Comparison of ENCODE assay signal across 11 cellular contexts in the genomic region with DNA sequence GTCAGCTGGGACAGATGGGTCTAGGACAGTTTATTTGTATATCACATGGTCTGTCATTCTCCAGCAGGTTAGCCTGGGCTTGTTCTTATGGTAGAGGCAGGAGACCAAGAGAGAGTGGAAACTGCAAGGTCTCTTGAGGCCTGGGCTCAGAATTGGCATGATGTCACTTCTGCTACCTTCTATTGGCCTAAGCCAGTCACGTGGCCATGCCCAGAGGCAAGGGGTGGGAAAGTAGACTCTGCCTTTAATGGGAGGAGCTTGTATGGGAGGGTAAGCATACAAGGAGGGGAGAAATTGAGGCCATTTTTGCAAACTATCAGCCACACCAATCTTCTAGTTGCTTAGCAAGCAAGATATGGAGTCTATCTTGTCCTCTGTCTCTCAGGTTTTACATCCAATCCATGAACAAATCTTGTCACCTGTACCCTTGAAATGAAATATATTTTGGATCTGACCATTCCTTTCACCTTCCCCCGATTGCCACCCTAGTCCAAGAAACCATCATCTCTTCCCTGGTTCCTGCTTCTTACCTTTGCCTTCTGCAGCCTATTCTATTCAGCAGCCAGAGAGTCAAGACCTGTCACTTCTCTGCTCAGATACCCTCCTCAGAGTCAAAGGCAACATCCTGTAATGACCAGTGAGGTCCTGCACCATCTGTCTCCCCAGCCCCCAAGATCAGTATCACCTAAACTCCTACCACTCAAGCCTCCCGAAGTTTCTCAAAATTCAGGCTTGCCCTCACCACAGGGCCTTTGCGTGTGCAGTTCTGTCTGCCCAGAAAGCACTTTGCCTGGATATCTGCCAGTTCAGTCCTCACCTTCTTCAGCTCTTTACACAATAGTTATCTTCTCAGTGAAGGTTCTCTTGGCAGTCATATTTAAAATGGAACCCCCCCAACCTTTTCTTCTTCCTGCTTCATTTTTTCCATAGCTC.
DNase-seq lines count a peak whose midpoint lies in the region; ATAC-seq, FAIRE-seq and TF ChIP-seq lines count a peak whose summit lies in the region.
"Had no signal": no experiment of that assay in that cellular context is flagged by ENCODE, and none has a peak within 500 bp of the region (broad histone marks: within the 10 kb centered on the region; RNA-seq: fewer than 3 reads in every experiment).

No MANE protein-coding gene starts in this region.

- peak; percentile 13 for DNase-seq in SIG-M5 treated with dmso at 0.1 percent for 504 hours (lab: John Stamatoyannopoulos, UW; ENCODE audit: unreplicated experiment)
- no peak for DNase-seq in SIG-M5 (lab: John Stamatoyannopoulos, UW)
- peak; percentile 15 for DNase-seq in H54 (ENCODE audit: insufficient read length, low spot score)
- peak; percentile 81 for DNase-seq in NCI-H2171 treated with DMSO at 0.1 percent for 48 hours (lab: John Stamatoyannopoulos, UW)
- DNase-seq in mucosa of descending colon: no peak
- no peak for DNase-seq in NCI-H187 treated with DMSO at 0.1 percent for 48 hours (lab: John Stamatoyannopoulos, UW)
- no peak for DNase-seq in nucleus accumbens (lab: John Stamatoyannopoulos, UW)
- DNase-seq in NCI-H1092 (lab: John Stamatoyannopoulos, UW): no peak
- DNase-seq: activated CD4-positive, alpha-beta T cell treated with anti-CD3 and anti-CD28 coated beads, Interleukin-2, amount 10 ng/mL, durations not matched to agents 7 days and 5 days; head of caudate nucleus; stimulated activated CD4-positive, alpha-beta T cell treated with anti-CD3 and anti-CD28 coated beads, Interleukin-4, amount 100 ng/mL, for 1 hour had no signal

- no peaks in the 10 kb centered on the region for H3K36me3 ChIP-seq in mucosa of descending colon (ENCODE audit: low read depth)

- H3K9me3 ChIP-seq in mucosa of descending colon: no peaks in the 10 kb centered on the region

- no peak overlapping the region for H3K4me3 ChIP-seq in mucosa of descending colon

- TF ChIP-seq CTCF in mucosa of descending colon (IDR thresholded peaks at IDR 0.05): no peak

- TF ChIP-seq POLR2A in H54 (IDR thresholded peaks at IDR 0.05; ENCODE audit: low read depth, low read length): no peak

- no peaks in the 10 kb centered on the region for H3K4me1 ChIP-seq in mucosa of descending colon (ENCODE audit: low read depth)

- intact Hi-C loops in mucosa of descending colon (cut with DNase I, micrococcal nuclease): no loop called here

- no peak for FAIRE-seq in H54 (lab: Jason Lieb, UNC)

- ATAC-seq in mucosa of descending colon: peak; percentile 26

Comparison
In these comparisons a context has a peak if more than half of its experiments do, and no peak if none do; other contexts are left out.
1. DNase-seq: peak in SIG-M5 treated with dmso at 0.1 percent for 504 hours (single experiment), H54 (single experiment) and NCI-H2171 treated with DMSO at 0.1 percent for 48 hours (single experiment); none in SIG-M5 (single experiment), mucosa of descending colon (0 of 3), NCI-H187 treated with DMSO at 0.1 percent for 48 hours (single experiment), nucleus accumbens (0 of 56) and NCI-H1092 (single experiment).